Comparison of ENCODE assay signal across 9 cellular contexts in the genomic region with DNA sequence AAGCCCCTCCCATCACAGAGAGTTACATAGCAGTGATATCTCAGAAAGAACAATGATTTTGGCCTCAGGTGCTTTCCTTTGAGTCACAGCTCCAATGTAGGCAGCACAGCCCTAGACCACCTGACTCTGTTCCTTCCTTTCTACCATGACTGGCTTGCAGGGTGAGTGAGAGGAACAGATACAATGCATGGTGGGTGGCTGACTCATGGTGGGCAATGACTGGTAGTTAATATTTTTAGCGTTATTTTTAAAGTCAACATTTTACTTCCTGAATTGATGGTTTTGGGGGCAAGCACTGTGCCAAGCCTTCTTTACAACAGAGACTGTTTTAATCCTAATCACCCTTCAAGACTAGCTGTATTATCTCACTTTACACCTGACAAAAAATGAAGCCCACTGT. TPM values are rescaled to one million over a fixed set of nuclear protein-coding genes. Genes with fewer than 3 reads are reported as not detected.
DNase-seq lines count a peak whose midpoint lies in the region; ATAC-seq, FAIRE-seq and TF ChIP-seq lines count a peak whose summit lies in the region.
"Had no signal": no experiment of that assay in that cellular context is flagged by ENCODE, and none has a peak within 500 bp of the region (broad histone marks: within the 10 kb centered on the region; RNA-seq: fewer than 3 reads in every experiment).

No MANE protein-coding gene starts in this region.

- DNase-seq in GM10266 (ENCODE audit: extremely low spot score) (peak; percentile 78), MV-4-11 (lab: John Stamatoyannopoulos, UW) (peak; percentile 42), keratinocyte (ENCODE audit: low read depth, low spot score) (peak; percentile 28), dedifferentiated amniotic fluid mesenchymal stem cell (ENCODE audit: extremely low spot score) (no peak), SKM-1 (lab: John Stamatoyannopoulos, UW; ENCODE audit: unreplicated experiment) (no peak)
- DNase-seq in activated CD4-positive, alpha-beta T cell treated with anti-CD3 and anti-CD28 coated beads, Interleukin-2, amount 50 U/mL, for 1 hour, result no peak

- ATAC-seq in GM21723 (IDR thresholded peaks at IDR 0.05; ENCODE audit: unreplicated experiment), result peak; percentile 43
- ATAC-seq in HG03025 (IDR thresholded peaks at IDR 0.05; ENCODE audit: low FRiP score, unreplicated experiment), result no peak

- H3K9me1 ChIP-seq in keratinocyte (ENCODE audit: control insufficient read depth, extremely low read depth, insufficient read depth, low read length), result no peaks in the 10 kb centered on the region

- no peak overlapping the region for H3K9ac ChIP-seq in keratinocyte (ENCODE audit: control insufficient read depth, extremely low read depth, insufficient read depth, low read length)

- H3K4me1 ChIP-seq in keratinocyte (ENCODE audit: control insufficient read depth, extremely low read depth, insufficient read depth, low read length), result peaks cover 24% of the 10 kb centered on the region

- H3K4me3 ChIP-seq in keratinocyte (ENCODE audit: control insufficient read depth in 2 of 3, extremely low read depth in 1 of 3, insufficient read depth in 2 of 3, low read depth in 1 of 3, low read length in 3 of 3), result no peak overlapping the region
- H3K4me3 ChIP-seq: skin epidermis had no signal

- H3K36me3 ChIP-seq in keratinocyte (ENCODE audit: control insufficient read depth in 2 of 2, extremely low read depth in 1 of 2, insufficient read depth in 2 of 2, low read length in 2 of 2), result no peaks in the 10 kb centered on the region

- peaks cover 9% of the 10 kb centered on the region for H3K79me2 ChIP-seq in keratinocyte (ENCODE audit: control insufficient read depth, insufficient read depth, low read length)

- TF ChIP-seq CTCF in GM10266 (IDR thresholded peaks at IDR 0.05; ENCODE audit: control insufficient read depth, insufficient read depth, low read depth, missing control alignments) (no peak), keratinocyte (optimal IDR thresholded peaks at IDR 0.05 in 1 of 3, IDR thresholded peaks at IDR 0.05 in 1 of 3, conservative IDR thresholded peaks at IDR 0.05 in 1 of 3; ENCODE audit: extremely low read depth in 1 of 3, insufficient read depth in 2 of 3, low read length in 3 of 3) (no peak)

- no peak overlapping the region for H2AFZ ChIP-seq in keratinocyte (ENCODE audit: control insufficient read depth, low read length)

- FAIRE-seq in keratinocyte (lab: Jason Lieb, UNC), result peak; percentile 89

- dilution Hi-C loops in keratinocyte (cut with MboI; ENCODE audit: extremely low pct_ligation_motif_present, low sequenced_read_pairs), result no loop called here

- H4K20me1 ChIP-seq in keratinocyte (ENCODE audit: control insufficient read depth, extremely low read depth, insufficient read depth, low read length), result no peaks in the 10 kb centered on the region

- H3K9me3 ChIP-seq in keratinocyte (ENCODE audit: control insufficient read depth, low read depth, low read length), result no peaks in the 10 kb centered on the region

- H3K27me3 ChIP-seq in keratinocyte (ENCODE audit: control insufficient read depth, extremely low read depth, insufficient read depth, low read length), result no peaks in the 10 kb centered on the region

- peak overlapping the region; percentile 12 for H3K4me2 ChIP-seq in keratinocyte (ENCODE audit: control insufficient read depth, extremely low read depth, insufficient read depth, low read depth, low read length)

- H3K27ac ChIP-seq in keratinocyte (ENCODE audit: control insufficient read depth, insufficient read depth, low read length), result peak overlapping the region; percentile 48
- H3K27ac ChIP-seq: skin epidermis had no signal

RNA-seq across cellular contexts. Expression of a gene that starts 32.8 kb away (rescaled TPM):
- 1.8 to 5.3 TPM (median 4.0 TPM) in 3 replicates for polyA plus RNA-seq in keratinocyte
- polyA plus RNA-seq in keratinocyte (2011; ENCODE audit: low read depth), result 14.4 TPM
- polyA plus RNA-seq in keratinocyte (2011; cell fraction: cytosol; rRNA removed), result 1.2 and 2.7 TPM in 2 replicates
- 4.3 and 5.2 TPM in 2 replicates for polyA plus RNA-seq in keratinocyte (2011; cell fraction: nucleus; rRNA removed)
- 2.4 and 8.6 TPM in 2 replicates for polyA plus RNA-seq in keratinocyte (2012; ENCODE audit: low replicate concordance)
- polyA minus RNA-seq in keratinocyte, result 0.56 to 4.3 TPM (median 1.5 TPM) in 3 replicates
- 5.2 TPM for polyA minus RNA-seq in keratinocyte (2011; cell fraction: cytosol; rRNA and poly(A)+ RNA removed)
- 3.1 and 5.4 TPM in 2 replicates for polyA minus RNA-seq in keratinocyte (2011; cell fraction: nucleus; rRNA and poly(A)+ RNA removed)

Comparison
In these comparisons a context has a peak if more than half of its experiments do, and no peak if none do; other contexts are left out.
1. DNase-seq: peak in GM10266 (single experiment), MV-4-11 (single experiment) and keratinocyte (single experiment); none in dedifferentiated amniotic fluid mesenchymal stem cell (single experiment), SKM-1 (single experiment) and activated CD4-positive, alpha-beta T cell treated with anti-CD3 and anti-CD28 coated beads, Interleukin-2, amount 50 U/mL, for 1 hour (single experiment).